Comparison of ENCODE assay signal across 18 cellular contexts in the genomic region with DNA sequence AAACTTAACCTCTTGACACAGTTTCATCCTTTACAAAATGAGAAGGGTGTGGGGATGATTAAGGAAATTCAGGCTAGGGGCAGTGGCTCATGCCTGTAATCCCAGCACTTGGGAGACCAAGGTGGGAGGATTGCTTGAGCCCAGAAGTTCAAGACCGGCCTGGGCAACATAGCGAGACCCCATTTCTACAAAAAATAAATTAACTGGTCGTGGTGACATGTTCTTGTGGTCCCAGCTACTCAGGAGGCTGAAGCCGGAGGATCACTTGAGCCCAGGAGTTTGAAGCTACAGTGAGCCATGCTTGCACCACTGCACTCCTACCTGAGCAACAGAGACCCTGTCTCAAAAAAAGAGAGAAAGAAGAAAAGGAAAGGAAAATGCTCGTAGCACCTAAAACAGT. TPM values are rescaled to one million over a fixed set of nuclear protein-coding genes. Genes with fewer than 3 reads are reported as not detected.
DNase-seq lines count a peak whose midpoint lies in the region; ATAC-seq, FAIRE-seq and TF ChIP-seq lines count a peak whose summit lies in the region.
"Had no signal": no experiment of that assay in that cellular context is flagged by ENCODE, and none has a peak within 500 bp of the region (broad histone marks: within the 10 kb centered on the region; RNA-seq: fewer than 3 reads in every experiment).

No MANE protein-coding gene starts in this region.

- H3K4me1 ChIP-seq in HepG2 (ENCODE audit: insufficient read depth, low read length): peaks cover 66% of the 10 kb centered on the region
- H3K4me1 ChIP-seq in right lobe of liver: peaks cover 0 to 4% (median 0%) of the 10 kb centered on the region in 4 donors
- no peaks in the 10 kb centered on the region for H3K4me1 ChIP-seq in hepatocyte (ENCODE audit: insufficient read depth)

- TF ChIP-seq EP300 in HepG2 (IDR thresholded peaks at IDR 0.05; ENCODE audit: low read depth in 2 of 2, low read length in 2 of 2) (no peak), HepG2 (CRISPR knock-in tag; IDR thresholded peaks at IDR 0.05; ENCODE audit: borderline replicate concordance) (no peak)

- no peaks in the 10 kb centered on the region for H3K27me3 Mint-ChIP-seq in activated CD8-positive, alpha-beta T cell treated with anti-CD3 and anti-CD28 coated beads, Interleukin-2, amount 10 ng/mL, durations not matched to agents 7 days and 5 days (ENCODE audit: low read depth)
- H3K27me3 Mint-ChIP-seq: CD4-positive, alpha-beta memory T cell had no signal

- no peaks in the 10 kb centered on the region for H3K9me3 Mint-ChIP-seq in activated CD8-positive, alpha-beta T cell treated with anti-CD3 and anti-CD28 coated beads, Interleukin-2, amount 10 ng/mL, durations not matched to agents 7 days and 5 days (ENCODE audit: insufficient read depth)
- H3K9me3 Mint-ChIP-seq: CD14-positive monocyte; CD4-positive, alpha-beta memory T cell had no signal

- H3K27ac ChIP-seq in HepG2 (ENCODE audit: extremely low read length, insufficient read depth, low read length) (no peak overlapping the region), right lobe of liver (no peak overlapping the region), hepatocyte (peak overlapping the region; percentile 67)
- H3K27ac ChIP-seq: 22Rv1, A549, BLaER1 had no signal

- no peaks in the 10 kb centered on the region for H3K4me1 Mint-ChIP-seq in activated CD8-positive, alpha-beta T cell treated with anti-CD3 and anti-CD28 coated beads, Interleukin-2, amount 10 ng/mL, durations not matched to agents 7 days and 5 days (ENCODE audit: low read depth)
- H3K4me1 Mint-ChIP-seq: CD4-positive, alpha-beta memory T cell had no signal

- TF ChIP-seq RAD21 in HepG2 (CRISPR knock-in tag; IDR thresholded peaks at IDR 0.05): no peak

- no peaks in the 10 kb centered on the region for H3K79me2 ChIP-seq in HepG2 (ENCODE audit: insufficient read depth, low read length)
- peaks cover 14% of the 10 kb centered on the region for H3K79me2 ChIP-seq in hepatocyte

- H4K20me1 ChIP-seq in HepG2 (ENCODE audit: insufficient read depth, low read length) (no peaks in the 10 kb centered on the region), hepatocyte (ENCODE audit: insufficient read depth, poor library complexity, severe bottlenecking) (no peaks in the 10 kb centered on the region)

- no peak for ATAC-seq in HepG2
- ATAC-seq in right lobe of liver: no peak
- no peak for ATAC-seq in HG03139 (IDR thresholded peaks at IDR 0.05; ENCODE audit: unreplicated experiment)
- ATAC-seq in activated CD8-positive, alpha-beta T cell treated with anti-CD3 and anti-CD28 coated beads, Interleukin-2, amount 10 ng/mL, durations not matched to agents 7 days and 5 days: no peak
- ATAC-seq: A549, HCT116 had no signal

- TF ChIP-seq POLR2A in HepG2 (IDR thresholded peaks at IDR 0.05; ENCODE audit: insufficient read depth in 1 of 2, low read depth in 2 of 2, low read length in 2 of 2) (no peak), right lobe of liver (IDR thresholded peaks at IDR 0.05) (no peak)

- H3K36me3 Mint-ChIP-seq in activated CD8-positive, alpha-beta T cell treated with anti-CD3 and anti-CD28 coated beads, Interleukin-2, amount 10 ng/mL, durations not matched to agents 7 days and 5 days (ENCODE audit: low read depth): no peaks in the 10 kb centered on the region

- H3K27me3 ChIP-seq in HepG2 (ENCODE audit: control insufficient read depth in 1 of 2, insufficient read depth in 2 of 2, low read length in 2 of 2): no peaks in the 10 kb centered on the region
- no peaks in the 10 kb centered on the region for H3K27me3 ChIP-seq in right lobe of liver
- H3K27me3 ChIP-seq in hepatocyte: no peaks in the 10 kb centered on the region
- H3K27me3 ChIP-seq: BLaER1 had no signal

- FAIRE-seq in HepG2 (lab: Jason Lieb, UNC): no peak
- FAIRE-seq: A549 had no signal

- H3K4me2 ChIP-seq in HepG2 (ENCODE audit: low read depth, low read length): no peak overlapping the region
- no peak overlapping the region for H3K4me2 ChIP-seq in hepatocyte
- H3K4me2 ChIP-seq: A549, BLaER1 had no signal

- H2AFZ ChIP-seq in HepG2 (ENCODE audit: low read length) (no peak overlapping the region), hepatocyte (no peak overlapping the region)

- H3K27ac Mint-ChIP-seq in activated CD8-positive, alpha-beta T cell treated with anti-CD3 and anti-CD28 coated beads, Interleukin-2, amount 10 ng/mL, durations not matched to agents 7 days and 5 days: no peak overlapping the region

- WGBS in HepG2 (ENCODE audit: low lambda C conversion rate): 96% methylated on average over 5 of the region's 5 CpGs
- 92% methylated on average over 5 of the region's 5 CpGs for WGBS in right lobe of liver (ENCODE audit: insufficient coverage, low coverage, low lambda C conversion rate, missing lambda C conversion rate)
- WGBS in hepatocyte (ENCODE audit: low lambda C conversion rate, missing lambda C conversion rate): 94% methylated on average over 5 of the region's 5 CpGs

- POLR2A ChIA-PET in HepG2 (lab: Yijun Ruan, JAX): interaction anchor here (1.9 kb wide), 2 partner anchors 15 to 25 kb away, joined by 5 to 6 read pairs; partner anchors contain the start of genes CTSA, NEURL2 and ZSWIM1
- POLR2A ChIA-PET in activated CD8-positive, alpha-beta T cell treated with anti-CD3 and anti-CD28 coated beads, Interleukin-2, amount 10 ng/mL, durations not matched to agents 7 days and 5 days (lab: Charles Lee): interaction anchor here (0.7 kb wide), 1 partner anchor 54 kb away, joined by 3 read pairs; the partner anchor contains the start of gene UBE2C

- intact Hi-C loops in HepG2 (cut with micrococcal nuclease; ENCODE audit: unreplicated experiment): no loop called here
- intact Hi-C loops in right lobe of liver (cut with DNase I): no loop called here

- DNase-seq in HepG2 (ENCODE audit: low spot score) (no peak), right lobe of liver (no peak), hepatocyte (ENCODE audit: low spot score) (no peak)
- no peak for DNase-seq in activated CD8-positive, alpha-beta T cell treated with anti-CD3 and anti-CD28 coated beads, Interleukin-2, amount 10 ng/mL, durations not matched to agents 7 days and 5 days
- no peak for DNase-seq in activated CD4-positive, alpha-beta T cell treated with anti-CD3 and anti-CD28 coated beads, Interleukin-2, amount 50 U/mL, for 48 hours
- DNase-seq: AML-193; CD4-positive, alpha-beta memory T cell; DMS79 treated with DMSO at 0.1 percent for 48 hours; GF-D8; GOT3; H7; KBM-7 had no signal

- H3K36me3 ChIP-seq in HepG2 (replicated peaks in 1 of 2; ENCODE audit: control insufficient read depth in 1 of 2, insufficient read depth in 2 of 2, low read length in 2 of 2): no peaks in the 10 kb centered on the region
- no peaks in the 10 kb centered on the region for H3K36me3 ChIP-seq in right lobe of liver
- no peaks in the 10 kb centered on the region for H3K36me3 ChIP-seq in hepatocyte (replicated peaks; ENCODE audit: insufficient read depth, low read depth)

- no peaks in the 10 kb centered on the region for H3K9me3 ChIP-seq in HepG2 (ENCODE audit: low read length)
- no peaks in the 10 kb centered on the region for H3K9me3 ChIP-seq in right lobe of liver
- H3K9me3 ChIP-seq in hepatocyte (ENCODE audit: low read depth): no peaks in the 10 kb centered on the region
- H3K9me3 ChIP-seq: A549, BLaER1 had no signal

- no peak overlapping the region for H3K9ac ChIP-seq in HepG2 (ENCODE audit: insufficient read depth, low read depth, low read length)
- H3K9ac ChIP-seq: BLaER1 had no signal

- BruUV-seq in HepG2 (replicated peaks; lab: Mats Ljungman, UMichigan): no TSS peak

- no peaks in the 10 kb centered on the region for H3K9me2 ChIP-seq in hepatocyte (replicated peaks; ENCODE audit: insufficient read depth)

- in situ Hi-C loops in HepG2 (cut with HindIII; ENCODE audit: extremely low pct_ligation_motif_present, low pct_unique_long_range_greater_than_20kb): no loop called here

- H3K4me3 ChIP-seq in HepG2 (replicated peaks in 1 of 3; ENCODE audit: insufficient read depth in 1 of 3, low read depth in 2 of 3, low read length in 3 of 3) (no peak overlapping the region), right lobe of liver (no peak overlapping the region), hepatocyte (no peak overlapping the region)
- H3K4me3 ChIP-seq: A549, BLaER1 had no signal

- TF ChIP-seq CTCF in HepG2 (CRISPR knock-in tag; IDR thresholded peaks at IDR 0.05): no peak
- no peak for TF ChIP-seq CTCF in right lobe of liver (IDR thresholded peaks at IDR 0.05)
- TF ChIP-seq CTCF in hepatocyte (IDR thresholded peaks at IDR 0.05; ENCODE audit: poor library complexity): no peak

- no peak overlapping the region for H3K4me3 Mint-ChIP-seq in activated CD8-positive, alpha-beta T cell treated with anti-CD3 and anti-CD28 coated beads, Interleukin-2, amount 10 ng/mL, durations not matched to agents 7 days and 5 days
- H3K4me3 Mint-ChIP-seq: CD14-positive monocyte had no signal

- CTCF ChIA-PET in HepG2 (lab: Yijun Ruan, JAX; ENCODE audit: low intra/inter-chr PET ratio, low total read pairs): no interaction called here
- CTCF ChIA-PET in activated CD8-positive, alpha-beta T cell treated with anti-CD3 and anti-CD28 coated beads, Interleukin-2, amount 10 ng/mL, durations not matched to agents 7 days and 5 days (lab: Charles Lee): interaction anchor here (0.7 to 1.3 kb wide), 2 partner anchors 8 to 60 kb away, joined by 3 read pairs; no protein-coding TSS in a partner anchor

RNA-seq across cellular contexts. Expression of gene ZSWIM3, which starts 9.0 kb away (rescaled TPM):
- 5.8 and 7.3 TPM in 2 replicates for total RNA-seq in HepG2 (2016; rRNA removed; fragmentation: Illumina TruSeq; extraction: Trizol)
- 0.81 and 1.2 TPM in 2 replicates for total RNA-seq in HepG2 (2016; cell fraction: cytosol; rRNA removed; fragmentation: Illumina TruSeq; extraction: Trizol; ENCODE audit: low read depth)
- 5.4 and 6.5 TPM in 2 replicates for total RNA-seq in HepG2 (2016; cell fraction: insoluble cytoplasmic fraction; rRNA removed; fragmentation: Illumina TruSeq; extraction: Trizol)
- 2.4 and 2.6 TPM in 2 replicates for total RNA-seq in HepG2 (2016; cell fraction: membrane; rRNA removed; fragmentation: Illumina TruSeq; extraction: Trizol)
- 3.2 and 3.8 TPM in 2 replicates for total RNA-seq in HepG2 (2016; cell fraction: nucleus; rRNA removed; fragmentation: Illumina TruSeq; extraction: Trizol)
- polyA plus RNA-seq in HepG2 (2011; rRNA removed): 5.2 and 7.1 TPM in 2 replicates
- 5.2 and 6.1 TPM in 2 replicates for polyA plus RNA-seq in HepG2 (2011; cell fraction: cytosol; rRNA removed)
- polyA plus RNA-seq in HepG2 (2011; cell fraction: nucleus; rRNA removed): 3.7 and 5.1 TPM in 2 replicates
- 3.8 and 4.3 TPM in 2 replicates for polyA plus RNA-seq in HepG2 (2012)
- 0.27 and 0.34 TPM in 2 replicates for polyA plus RNA-seq in HepG2 (2016; cell fraction: cytosol; fragmentation: Illumina TruSeq; extraction: Trizol; ENCODE audit: low read depth)
- polyA plus RNA-seq in HepG2 (2016; cell fraction: insoluble cytoplasmic fraction; fragmentation: Illumina TruSeq; extraction: Trizol; ENCODE audit: low read depth): 3.5 and 4.2 TPM in 2 replicates
- 0.60 and 1.0 TPM in 2 replicates for polyA plus RNA-seq in HepG2 (2016; cell fraction: membrane; fragmentation: Illumina TruSeq; extraction: Trizol; ENCODE audit: low read depth)
- 4.9 and 5.3 TPM in 2 replicates for polyA plus RNA-seq in HepG2 (2016; cell fraction: nucleus; fragmentation: Illumina TruSeq; extraction: Trizol; ENCODE audit: insufficient read depth, low read depth)
- 18.3 and 18.9 TPM in 2 replicates for polyA minus RNA-seq in HepG2 (2011; rRNA and poly(A)+ RNA removed; ENCODE audit: low replicate concordance)
- 6.0 and 8.8 TPM in 2 replicates for polyA minus RNA-seq in HepG2 (2011; cell fraction: cytosol; rRNA and poly(A)+ RNA removed)
- 3.6 and 5.2 TPM in 2 replicates for polyA minus RNA-seq in HepG2 (2011; cell fraction: nucleus; rRNA and poly(A)+ RNA removed)
- 1 to 10 TPM; 1.7 to 2.7 (median 1.9) TPM for total RNA-seq in right lobe of liver
- total RNA-seq in hepatocyte: 4.3 and 6.2 TPM in 2 replicates
- polyA plus RNA-seq in hepatocyte: 1.3 and 4.1 TPM in 2 replicates
- 1 to 10 TPM; 5.1 to 5.8 TPM for total RNA-seq in activated CD8-positive, alpha-beta T cell treated with anti-CD3 and anti-CD28 coated beads, Interleukin-2, amount 10 ng/mL, durations not matched to agents 7 days and 5 days

RNA-seq across cellular contexts. Expression of gene ACOT8, which starts 9.3 kb away (rescaled TPM):
- total RNA-seq in HepG2 (2016; rRNA removed; fragmentation: Illumina TruSeq; extraction: Trizol) (31.4 and 39.1 TPM in 2 replicates), right lobe of liver (10 to 100 TPM; 13.9 to 32.1 (median 19.4) TPM), hepatocyte (26.3 and 40.6 TPM in 2 replicates)
- 13.6 and 16.0 TPM in 2 replicates for total RNA-seq in HepG2 (2016; cell fraction: cytosol; rRNA removed; fragmentation: Illumina TruSeq; extraction: Trizol; ENCODE audit: low read depth)
- total RNA-seq in HepG2 (2016; cell fraction: insoluble cytoplasmic fraction; rRNA removed; fragmentation: Illumina TruSeq; extraction: Trizol): 30.3 and 38.0 TPM in 2 replicates
- total RNA-seq in HepG2 (2016; cell fraction: membrane; rRNA removed; fragmentation: Illumina TruSeq; extraction: Trizol): 19.0 and 20.4 TPM in 2 replicates
- 17.7 and 20.1 TPM in 2 replicates for total RNA-seq in HepG2 (2016; cell fraction: nucleus; rRNA removed; fragmentation: Illumina TruSeq; extraction: Trizol)
- polyA plus RNA-seq in HepG2 (2011; rRNA removed) (45.5 and 54.4 TPM in 2 replicates), hepatocyte (36.5 and 44.0 TPM in 2 replicates)
- 50.4 and 73.4 TPM in 2 replicates for polyA plus RNA-seq in HepG2 (2011; cell fraction: cytosol; rRNA removed)
- 70.1 and 71.8 TPM in 2 replicates for polyA plus RNA-seq in HepG2 (2011; cell fraction: nucleus; rRNA removed)
- 16.3 and 20.3 TPM in 2 replicates for polyA plus RNA-seq in HepG2 (2012)
- polyA plus RNA-seq in HepG2 (2016; cell fraction: cytosol; fragmentation: Illumina TruSeq; extraction: Trizol; ENCODE audit: low read depth): 11.4 and 13.6 TPM in 2 replicates
- polyA plus RNA-seq in HepG2 (2016; cell fraction: insoluble cytoplasmic fraction; fragmentation: Illumina TruSeq; extraction: Trizol; ENCODE audit: low read depth): 33.1 and 35.2 TPM in 2 replicates
- polyA plus RNA-seq in HepG2 (2016; cell fraction: membrane; fragmentation: Illumina TruSeq; extraction: Trizol; ENCODE audit: low read depth): 13.3 and 16.5 TPM in 2 replicates
- polyA plus RNA-seq in HepG2 (2016; cell fraction: nucleus; fragmentation: Illumina TruSeq; extraction: Trizol; ENCODE audit: insufficient read depth, low read depth): 27.1 and 29.1 TPM in 2 replicates
- polyA minus RNA-seq in HepG2 (2011; rRNA and poly(A)+ RNA removed; ENCODE audit: low replicate concordance): 60.4 and 71.0 TPM in 2 replicates
- 13.3 and 13.7 TPM in 2 replicates for polyA minus RNA-seq in HepG2 (2011; cell fraction: cytosol; rRNA and poly(A)+ RNA removed)
- polyA minus RNA-seq in HepG2 (2011; cell fraction: nucleus; rRNA and poly(A)+ RNA removed): 30.1 and 36.4 TPM in 2 replicates
- total RNA-seq in activated CD8-positive, alpha-beta T cell treated with anti-CD3 and anti-CD28 coated beads, Interleukin-2, amount 10 ng/mL, durations not matched to agents 7 days and 5 days: 10 to 100 TPM; 29.3 to 32.1 TPM

RNA-seq across cellular contexts. Expression of gene ZSWIM1, which starts 14.6 kb away (rescaled TPM):
- 11.7 and 16.5 TPM in 2 replicates for total RNA-seq in HepG2 (2016; rRNA removed; fragmentation: Illumina TruSeq; extraction: Trizol)
- total RNA-seq in HepG2 (2016; cell fraction: cytosol; rRNA removed; fragmentation: Illumina TruSeq; extraction: Trizol; ENCODE audit: low read depth): 3.2 and 3.6 TPM in 2 replicates
- 12.7 and 15.4 TPM in 2 replicates for total RNA-seq in HepG2 (2016; cell fraction: insoluble cytoplasmic fraction; rRNA removed; fragmentation: Illumina TruSeq; extraction: Trizol)
- 11.0 and 11.3 TPM in 2 replicates for total RNA-seq in HepG2 (2016; cell fraction: membrane; rRNA removed; fragmentation: Illumina TruSeq; extraction: Trizol)
- total RNA-seq in HepG2 (2016; cell fraction: nucleus; rRNA removed; fragmentation: Illumina TruSeq; extraction: Trizol): 5.7 and 7.6 TPM in 2 replicates
- 9.0 and 9.5 TPM in 2 replicates for polyA plus RNA-seq in HepG2 (2011; rRNA removed)
- 7.0 and 7.5 TPM in 2 replicates for polyA plus RNA-seq in HepG2 (2011; cell fraction: cytosol; rRNA removed)
- 12.5 and 14.3 TPM in 2 replicates for polyA plus RNA-seq in HepG2 (2011; cell fraction: nucleus; rRNA removed)
- 10.5 and 11.2 TPM in 2 replicates for polyA plus RNA-seq in HepG2 (2012)
- 2.1 TPM in 2 replicates for polyA plus RNA-seq in HepG2 (2016; cell fraction: cytosol; fragmentation: Illumina TruSeq; extraction: Trizol; ENCODE audit: low read depth)
- 13.3 and 15.8 TPM in 2 replicates for polyA plus RNA-seq in HepG2 (2016; cell fraction: insoluble cytoplasmic fraction; fragmentation: Illumina TruSeq; extraction: Trizol; ENCODE audit: low read depth)
- 5.7 and 6.2 TPM in 2 replicates for polyA plus RNA-seq in HepG2 (2016; cell fraction: membrane; fragmentation: Illumina TruSeq; extraction: Trizol; ENCODE audit: low read depth)
- polyA plus RNA-seq in HepG2 (2016; cell fraction: nucleus; fragmentation: Illumina TruSeq; extraction: Trizol; ENCODE audit: insufficient read depth, low read depth): 12.4 and 13.9 TPM in 2 replicates
- 41.6 and 51.8 TPM in 2 replicates for polyA minus RNA-seq in HepG2 (2011; rRNA and poly(A)+ RNA removed; ENCODE audit: low replicate concordance)
- polyA minus RNA-seq in HepG2 (2011; cell fraction: cytosol; rRNA and poly(A)+ RNA removed): 12.9 and 15.0 TPM in 2 replicates
- 10.4 and 12.7 TPM in 2 replicates for polyA minus RNA-seq in HepG2 (2011; cell fraction: nucleus; rRNA and poly(A)+ RNA removed)
- 1 to 10 TPM; 2.4 to 3.3 (median 3.1) TPM for total RNA-seq in right lobe of liver
- 6.4 and 6.9 TPM in 2 replicates for total RNA-seq in hepatocyte
- polyA plus RNA-seq in hepatocyte: 4.7 and 5.0 TPM in 2 replicates
- total RNA-seq in activated CD8-positive, alpha-beta T cell treated with anti-CD3 and anti-CD28 coated beads, Interleukin-2, amount 10 ng/mL, durations not matched to agents 7 days and 5 days: 1 to 10 TPM; 7.0 TPM

RNA-seq across cellular contexts. Expression of gene SPATA25, which starts 21.0 kb away (rescaled TPM):
- total RNA-seq in HepG2 (2016; rRNA removed; fragmentation: Illumina TruSeq; extraction: Trizol) (3.3 and 7.6 TPM in 2 replicates), right lobe of liver (1 to 10 TPM in 5 of 6 experiments, under 1 TPM in 1; 0.50 to 3.2 (median 2.0) TPM), hepatocyte (5.6 TPM in 1 of 2 replicates, not detected in the other)
- total RNA-seq in HepG2 (2016; cell fraction: cytosol; rRNA removed; fragmentation: Illumina TruSeq; extraction: Trizol; ENCODE audit: low read depth): 0.35 and 0.40 TPM in 2 replicates
- 2.3 and 8.1 TPM in 2 replicates for total RNA-seq in HepG2 (2016; cell fraction: insoluble cytoplasmic fraction; rRNA removed; fragmentation: Illumina TruSeq; extraction: Trizol)
- total RNA-seq in HepG2 (2016; cell fraction: membrane; rRNA removed; fragmentation: Illumina TruSeq; extraction: Trizol): 2.3 TPM in 2 replicates
- 13.0 and 19.1 TPM in 2 replicates for total RNA-seq in HepG2 (2016; cell fraction: nucleus; rRNA removed; fragmentation: Illumina TruSeq; extraction: Trizol)
- polyA plus RNA-seq in HepG2 (2011; rRNA removed) (4.8 and 8.9 TPM in 2 replicates), hepatocyte (0.41 and 1.4 TPM in 2 replicates)
- 1.8 and 3.7 TPM in 2 replicates for polyA plus RNA-seq in HepG2 (2011; cell fraction: cytosol; rRNA removed)
- polyA plus RNA-seq in HepG2 (2011; cell fraction: nucleus; rRNA removed): 44.5 and 49.8 TPM in 2 replicates
- polyA plus RNA-seq in HepG2 (2012): 2.1 and 3.2 TPM in 2 replicates
- 0.34 and 0.51 TPM in 2 replicates for polyA plus RNA-seq in HepG2 (2016; cell fraction: cytosol; fragmentation: Illumina TruSeq; extraction: Trizol; ENCODE audit: low read depth)
- 1.0 and 1.7 TPM in 2 replicates for polyA plus RNA-seq in HepG2 (2016; cell fraction: insoluble cytoplasmic fraction; fragmentation: Illumina TruSeq; extraction: Trizol; ENCODE audit: low read depth)
- 0.37 and 1.7 TPM in 2 replicates for polyA plus RNA-seq in HepG2 (2016; cell fraction: membrane; fragmentation: Illumina TruSeq; extraction: Trizol; ENCODE audit: low read depth)
- polyA plus RNA-seq in HepG2 (2016; cell fraction: nucleus; fragmentation: Illumina TruSeq; extraction: Trizol; ENCODE audit: insufficient read depth, low read depth): 23.9 and 34.2 TPM in 2 replicates
- polyA minus RNA-seq in HepG2 (2011; rRNA and poly(A)+ RNA removed; ENCODE audit: low replicate concordance): 3.0 and 7.4 TPM in 2 replicates
- 1.8 and 2.4 TPM in 2 replicates for polyA minus RNA-seq in HepG2 (2011; cell fraction: cytosol; rRNA and poly(A)+ RNA removed)
- 19.0 and 20.9 TPM in 2 replicates for polyA minus RNA-seq in HepG2 (2011; cell fraction: nucleus; rRNA and poly(A)+ RNA removed)
- 1 to 10 TPM in 1 of 2 experiments, under 1 TPM in 1; 0.76 to 1.4 TPM for total RNA-seq in activated CD8-positive, alpha-beta T cell treated with anti-CD3 and anti-CD28 coated beads, Interleukin-2, amount 10 ng/mL, durations not matched to agents 7 days and 5 days
- polyA plus RNA-seq: CD14-positive monocyte had no signal

RNA-seq across cellular contexts. Expression of gene NEURL2, which starts 24.6 kb away (rescaled TPM):
- total RNA-seq in HepG2 (2016; rRNA removed; fragmentation: Illumina TruSeq; extraction: Trizol): 4.1 and 9.7 TPM in 2 replicates
- 6.7 and 8.8 TPM in 2 replicates for total RNA-seq in HepG2 (2016; cell fraction: cytosol; rRNA removed; fragmentation: Illumina TruSeq; extraction: Trizol; ENCODE audit: low read depth)
- 6.0 and 9.5 TPM in 2 replicates for total RNA-seq in HepG2 (2016; cell fraction: insoluble cytoplasmic fraction; rRNA removed; fragmentation: Illumina TruSeq; extraction: Trizol)
- 7.3 and 9.1 TPM in 2 replicates for total RNA-seq in HepG2 (2016; cell fraction: membrane; rRNA removed; fragmentation: Illumina TruSeq; extraction: Trizol)
- 14.4 and 18.5 TPM in 2 replicates for total RNA-seq in HepG2 (2016; cell fraction: nucleus; rRNA removed; fragmentation: Illumina TruSeq; extraction: Trizol)
- 7.2 and 12.2 TPM in 2 replicates for polyA plus RNA-seq in HepG2 (2011; rRNA removed)
- polyA plus RNA-seq in HepG2 (2011; cell fraction: cytosol; rRNA removed): 3.7 and 6.3 TPM in 2 replicates
- 57.9 and 58.9 TPM in 2 replicates for polyA plus RNA-seq in HepG2 (2011; cell fraction: nucleus; rRNA removed)
- polyA plus RNA-seq in HepG2 (2012): 4.2 and 4.6 TPM in 2 replicates
- polyA plus RNA-seq in HepG2 (2016; cell fraction: cytosol; fragmentation: Illumina TruSeq; extraction: Trizol; ENCODE audit: low read depth): 4.1 and 4.3 TPM in 2 replicates
- 4.2 and 4.9 TPM in 2 replicates for polyA plus RNA-seq in HepG2 (2016; cell fraction: insoluble cytoplasmic fraction; fragmentation: Illumina TruSeq; extraction: Trizol; ENCODE audit: low read depth)
- 3.9 and 4.0 TPM in 2 replicates for polyA plus RNA-seq in HepG2 (2016; cell fraction: membrane; fragmentation: Illumina TruSeq; extraction: Trizol; ENCODE audit: low read depth)
- 18.5 and 19.4 TPM in 2 replicates for polyA plus RNA-seq in HepG2 (2016; cell fraction: nucleus; fragmentation: Illumina TruSeq; extraction: Trizol; ENCODE audit: insufficient read depth, low read depth)
- 1.3 and 16.0 TPM in 2 replicates for polyA minus RNA-seq in HepG2 (2011; rRNA and poly(A)+ RNA removed; ENCODE audit: low replicate concordance)
- 1.9 and 2.1 TPM in 2 replicates for polyA minus RNA-seq in HepG2 (2011; cell fraction: cytosol; rRNA and poly(A)+ RNA removed)
- 24.2 and 27.4 TPM in 2 replicates for polyA minus RNA-seq in HepG2 (2011; cell fraction: nucleus; rRNA and poly(A)+ RNA removed)
- total RNA-seq in right lobe of liver: 1 to 10 TPM; 3.6 to 8.8 (median 5.4) TPM
- 11.1 and 12.8 TPM in 2 replicates for total RNA-seq in hepatocyte
- 11.7 and 11.8 TPM in 2 replicates for polyA plus RNA-seq in hepatocyte
- 1 to 10 TPM; 1.1 to 1.3 TPM for total RNA-seq in activated CD8-positive, alpha-beta T cell treated with anti-CD3 and anti-CD28 coated beads, Interleukin-2, amount 10 ng/mL, durations not matched to agents 7 days and 5 days
